ENCODE assay signal across 8 cellular contexts in genomic region chr20:5950271-5951031, GRCh38. TPM values are rescaled to one million over a fixed set of nuclear protein-coding genes. Genes with fewer than 3 reads are reported as not detected.
DNase-seq lines count a peak whose midpoint lies in the region; ATAC-seq and TF ChIP-seq lines count a peak whose summit lies in the region.

Gene MCM8 (plus strand): TSS chr20:5950652. CDS start chr20:5952016, 1,364 bp downstream.
Gene TRMT6 (minus strand): TSS chr20:5950533. CDS start chr20:5950405, 128 bp downstream.

- no peaks in the 10 kb centered on the region for H3F3A ChIP-seq in smooth muscle cell (ENCODE audit: low read depth)

- peak within 1 kb of the TSS; percentile 82 for H3K27ac ChIP-seq in smooth muscle cell (ENCODE audit: low read depth)

- DNase-seq in AG09309 (ENCODE audit: low read depth) (peak; percentile 76), NCI-H226 (peak; percentile 80), cardiac fibroblast (ENCODE audit: low read depth in 2 of 2) (peak; percentile 96), iPS-NIHi7 (ENCODE audit: extremely low spot score) (peak; percentile 95), smooth muscle cell (lab: John Stamatoyannopoulos, UW; ENCODE audit: unreplicated experiment) (peak; percentile 75)

- peak within 1 kb of the TSS; percentile 71 for H3K9ac ChIP-seq in smooth muscle cell (ENCODE audit: low read depth)

- 1% methylated on average over 57 of the region's 61 CpGs for WGBS in smooth muscle cell (ENCODE audit: low lambda C conversion rate)

- H2AFZ ChIP-seq in smooth muscle cell (ENCODE audit: low read depth) = peak within 1 kb of the TSS; percentile 97

- H3K36me3 ChIP-seq in smooth muscle cell (ENCODE audit: low read depth) = no peaks in the 10 kb centered on the region

- peak; percentile 99 for ATAC-seq in GM19023 (IDR thresholded peaks at IDR 0.05; ENCODE audit: unreplicated experiment)
- ATAC-seq in HG03196 (IDR thresholded peaks at IDR 0.05; ENCODE audit: unreplicated experiment) = peak; percentile 97

- H3K79me2 ChIP-seq in smooth muscle cell (ENCODE audit: low read depth) = peaks cover 42% of the 10 kb centered on the region

- H3K27me3 ChIP-seq in smooth muscle cell (ENCODE audit: low read depth) = no peaks in the 10 kb centered on the region

- no peaks in the 10 kb centered on the region for H4K20me1 ChIP-seq in smooth muscle cell (ENCODE audit: low read depth)

- peak within 1 kb of the TSS; percentile 86 for H3K4me2 ChIP-seq in smooth muscle cell

- TF ChIP-seq CTCF in AG09309 (IDR thresholded peaks at IDR 0.05; ENCODE audit: control insufficient read depth, insufficient read depth, low read depth, low read length, missing control alignments) = no peak
- TF ChIP-seq CTCF in WI38 (IDR thresholded peaks at IDR 0.05; ENCODE audit: low read depth, low read length) = no peak
- no peak for TF ChIP-seq CTCF in cardiac fibroblast (IDR thresholded peaks at IDR 0.05; ENCODE audit: low read depth, low read length)
- TF ChIP-seq CTCF in smooth muscle cell (IDR thresholded peaks at IDR 0.05; ENCODE audit: borderline replicate concordance, insufficient read depth, poor library complexity, severe bottlenecking) = no peak

- no peaks in the 10 kb centered on the region for H3K9me3 ChIP-seq in smooth muscle cell (replicated peaks; ENCODE audit: low read depth)

- peaks cover 13% of the 10 kb centered on the region for H3K4me1 ChIP-seq in smooth muscle cell (ENCODE audit: low read depth)

- peak within 1 kb of the TSS; percentile 80 for H3K4me3 ChIP-seq in AG09309 (ENCODE audit: control insufficient read depth, low read depth, low read length)
- H3K4me3 ChIP-seq in WI38 (ENCODE audit: low read depth, low read length) = peak within 1 kb of the TSS; percentile 93
- peak within 1 kb of the TSS; percentile 77 to 84 for H3K4me3 ChIP-seq in cardiac fibroblast (replicated peaks in 1 of 2; ENCODE audit: low read depth in 2 of 2, low read length in 2 of 2)
- H3K4me3 ChIP-seq in smooth muscle cell = peak within 1 kb of the TSS; percentile 89

RNA-seq across cellular contexts. Expression of gene MCM8, which starts in this region (rescaled TPM):
- 5.5 and 7.8 TPM in 2 replicates for total RNA-seq in smooth muscle cell
- 2.8 and 3.7 TPM in 2 replicates for polyA plus RNA-seq in smooth muscle cell

RNA-seq across cellular contexts. Expression of gene TRMT6, which starts in this region (rescaled TPM):
- 6.3 and 9.2 TPM in 2 replicates for total RNA-seq in smooth muscle cell
- 6.0 and 9.5 TPM in 2 replicates for polyA plus RNA-seq in smooth muscle cell

Comparison
In these comparisons a context has a peak if more than half of its experiments do, and no peak if none do; other contexts are left out.
1. Peak in every context shown above with its lines: DNase-seq, ATAC-seq, H3K4me3 ChIP-seq and H3K27ac ChIP-seq.